Comparison of ENCODE assay signal across 34 cellular contexts in the genomic region with DNA sequence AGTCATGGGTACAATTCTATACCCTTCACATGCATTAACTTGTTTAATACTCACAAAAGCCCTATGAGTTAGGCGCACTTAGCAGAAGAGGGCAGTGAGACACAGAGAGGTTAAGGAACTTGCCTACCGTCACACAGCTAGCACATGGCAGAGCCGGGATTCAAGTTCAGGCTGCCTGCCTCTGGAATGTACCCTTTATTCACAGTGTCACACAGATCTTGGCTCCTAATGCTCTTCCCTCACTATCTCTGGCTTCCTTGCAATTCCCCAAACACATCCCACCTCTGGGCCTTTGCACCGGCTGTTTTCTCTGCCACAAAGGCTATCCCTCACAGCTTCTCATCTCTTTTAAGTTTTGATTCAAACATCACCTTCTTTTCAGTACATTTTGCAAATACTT. TPM values are rescaled to one million over a fixed set of nuclear protein-coding genes. Genes with fewer than 3 reads are reported as not detected.
"Had no signal": no experiment of that assay in that cellular context is flagged by ENCODE, and none has a peak within 500 bp of the region (broad histone marks: within the 10 kb centered on the region; RNA-seq: fewer than 3 reads in every experiment).

No MANE protein-coding gene starts in this region.

- H3K4me1 ChIP-seq: adrenal gland, body of pancreas, breast epithelium had no signal

- H3K9me3 ChIP-seq: adrenal gland, body of pancreas, breast epithelium had no signal

- H3K27me3 ChIP-seq: adrenal gland, body of pancreas, brain microvascular endothelial cell, breast epithelium had no signal

- H3K27ac ChIP-seq: adrenal gland, body of pancreas, brain microvascular endothelial cell, breast epithelium had no signal

- FAIRE-seq: astrocyte, TTC549 had no signal

- H3K4me3 ChIP-seq: adrenal gland, body of pancreas, breast epithelium had no signal

- H3K36me3 ChIP-seq: adrenal gland, breast epithelium had no signal

- ATAC-seq: activated CD8-positive, alpha-beta T cell treated with anti-CD3 and anti-CD28 coated beads for 36 hours; activated naive CD4-positive, alpha-beta T cell treated with anti-CD3 and anti-CD28 coated beads, Interleukin-2, amount 50 U/mL, for 72 hours; activated T-cell treated with anti-CD3 and anti-CD28 coated beads, Interleukin-2, amount 50 U/mL, for 4 hours; activated T-cell treated with anti-CD3 and anti-CD28 coated beads, Interleukin-2, amount 50 U/mL, for 72 hours; activated T-helper 17 cell treated with anti-CD3 and anti-CD28 coated beads, Interleukin-2, amount 50 U/mL, for 72 hours; body of pancreas; T-helper 17 cell had no signal

- DNase-seq: activated B cell treated with CpG ODN at 0.5 μM for 24 hours; activated CD4-positive, alpha-beta memory T cell treated with anti-CD3 and anti-CD28 coated beads for 36 hours; activated CD4-positive, alpha-beta T cell treated with anti-CD3 and anti-CD28 coated beads for 4 hours; activated CD4-positive, alpha-beta T cell treated with anti-CD3 and anti-CD28 coated beads, Interleukin-2, amount 10 ng/mL, durations not matched to agents 24 days and 14 days; activated CD4-positive, alpha-beta T cell treated with anti-CD3 and anti-CD28 coated beads, Interleukin-2, amount 50 U/mL, for 1 hour; activated CD4-positive, alpha-beta T cell treated with anti-CD3 and anti-CD28 coated beads, Interleukin-2, amount 50 U/mL, for 4 hours; activated CD4-positive, CD25-positive, alpha-beta regulatory T cell treated with anti-CD3 and anti-CD28 coated beads, Interleukin-2, amount 50 U/mL, for 72 hours; activated CD8-positive, alpha-beta memory T cell treated with anti-CD3 and anti-CD28 coated beads, Interleukin-2, amount 50 U/mL, for 4 hours; activated CD8-positive, alpha-beta T cell treated with anti-CD3 and anti-CD28 coated beads for 36 hours; activated effector memory CD4-positive, alpha-beta T cell treated with anti-CD3 and anti-CD28 coated beads, Interleukin-2, amount 50 U/mL, for 16 hours; activated gamma-delta T cell treated with Interleukin-2 at 50 U/mL for 16 hours; activated naive CD4-positive, alpha-beta T cell; activated naive CD4-positive, alpha-beta T cell treated with anti-CD3 and anti-CD28 coated beads for 36 hours; activated naive CD4-positive, alpha-beta T cell treated with anti-CD3 and anti-CD28 coated beads, Interleukin-2, amount 50 U/mL, for 16 hours; activated naive CD8-positive, alpha-beta T cell treated with anti-CD3 and anti-CD28 coated beads for 36 hours; activated T-cell treated with anti-CD3 and anti-CD28 coated beads for 4 hours; activated T-cell treated with anti-CD3 and anti-CD28 coated beads, Interleukin-2, amount 50 U/mL, for 1 hour; activated T-cell treated with anti-CD3 and anti-CD28 coated beads, Interleukin-2, amount 50 U/mL, for 4 hours; activated T-cell treated with anti-CD3 and anti-CD28 coated beads, Interleukin-2, amount 50 U/mL, for 72 hours; adrenal gland; amniotic stem cell; aorta; body of pancreas; brain microvascular endothelial cell; central memory CD4-positive, alpha-beta T cell; T-helper 17 cell had no signal

RNA-seq across cellular contexts. Expression of a gene that starts 25.1 kb away (rescaled TPM):
- total RNA-seq: activated CD4-positive, alpha-beta T cell treated with anti-CD3 and anti-CD28 coated beads, Interleukin-2, amount 10 ng/mL, durations not matched to agents 24 days and 14 days; activated CD8-positive, alpha-beta memory T cell treated with anti-CD3 and anti-CD28 coated beads for 36 hours; activated T-helper 1 cell treated with anti-CD3 and anti-CD28 coated beads, Interleukin-12 subunit alpha, Interleukin-12 subunit beta, Interleukin-2, Interleukin-4 antibody, amounts not matched to agents 30 ng/mL and 10 ng/mL and 1 ng/mL, durations not matched to agents 14 hours and 24 hours and 36 hours; activated T-helper 17 cell treated with anti-CD3 and anti-CD28 coated beads, Interleukin-2, amount 50 U/mL, for 72 hours; T-helper 17 cell; T-helper 2 cell treated with Interferon-gamma antibody and Interleukin-4, amounts not matched to agents 100 ng/mL and 5 ng/mL, for 36 hours had no signal
